In the genomic region with DNA sequence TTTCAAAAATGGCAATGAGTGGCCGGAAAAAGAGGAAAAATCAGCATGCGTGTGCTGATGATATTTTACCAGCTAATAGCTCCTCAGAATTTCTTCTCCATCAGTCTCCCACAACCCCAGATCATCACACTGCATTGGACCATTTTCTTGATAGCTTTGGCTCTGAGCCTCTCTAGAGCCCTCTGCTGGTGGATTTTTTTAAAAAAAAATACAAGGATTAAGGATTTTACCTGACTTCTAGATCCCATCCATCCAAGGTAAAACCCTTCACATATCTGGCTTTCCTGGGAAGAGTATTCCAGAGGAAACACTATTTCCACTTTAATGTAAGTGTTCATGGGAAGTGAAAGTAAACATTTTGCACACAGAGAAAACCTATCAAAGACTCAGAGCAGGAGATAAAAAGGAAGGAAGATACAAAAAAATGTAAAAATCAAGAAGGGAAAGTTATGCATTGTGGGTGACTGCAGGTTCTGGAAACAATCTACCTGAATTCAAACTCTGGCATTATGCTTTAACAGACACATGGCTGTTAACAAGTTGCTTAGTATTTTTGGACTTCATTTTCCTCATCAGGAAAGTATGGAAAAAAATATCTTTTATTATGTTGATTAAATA, we compare ENCODE assay signal across 7 cellular contexts.
DNase-seq lines count a peak whose midpoint lies in the region; TF ChIP-seq lines count a peak whose summit lies in the region.

No MANE protein-coding gene starts in this region.

- no peak for TF ChIP-seq POLR2A in vagina (IDR thresholded peaks at IDR 0.05)

- no peaks in the 10 kb centered on the region for H3K4me1 ChIP-seq in vagina

- TF ChIP-seq CTCF in GM12865 (IDR thresholded peaks at IDR 0.05; ENCODE audit: insufficient read depth, low read depth, low read length, missing control alignments) (peak; percentile 53), LNCaP clone FGC (IDR thresholded peaks at IDR 0.05; ENCODE audit: control insufficient read depth, extremely low read depth, insufficient read depth) (peak; percentile 38), chondrocyte (IDR thresholded peaks at IDR 0.05) (peak; percentile 81), vagina (IDR thresholded peaks at IDR 0.05) (no peak)

- no peaks in the 10 kb centered on the region for H3K36me3 Mint-ChIP-seq in chondrocyte (ENCODE audit: low read depth)

- DNase-seq in GM12865 (ENCODE audit: low read depth) = peak; percentile 24
- DNase-seq in LNCaP clone FGC (ENCODE audit: low read depth) = no peak
- DNase-seq in chondrocyte (ENCODE audit: low spot score) = no peak
- peak; percentile 36 for DNase-seq in pons (ENCODE audit: low spot score)
- DNase-seq in cerebellar nuclear complex (lab: John Stamatoyannopoulos, UW) = no peak
- DNase-seq in NCI-H1694 treated with DMSO at 0.1 percent for 48 hours (lab: John Stamatoyannopoulos, UW) = no peak
- DNase-seq in vagina (ENCODE audit: extremely low spot score in 2 of 2) = no peak

- no peaks in the 10 kb centered on the region for H3K27me3 ChIP-seq in vagina

- H3K9me3 Mint-ChIP-seq in chondrocyte (ENCODE audit: low read depth) = no peaks in the 10 kb centered on the region

- intact Hi-C loops in vagina (cut with DNase I) = no loop called here

- no peak overlapping the region for H3K27ac ChIP-seq in vagina

- no peaks in the 10 kb centered on the region for H3K9me3 ChIP-seq in vagina

- no peak overlapping the region for H3K27ac Mint-ChIP-seq in chondrocyte (ENCODE audit: unreplicated experiment)

- H3K36me3 ChIP-seq in vagina = no peaks in the 10 kb centered on the region

- H3K4me1 Mint-ChIP-seq in chondrocyte (ENCODE audit: low read depth) = no peaks in the 10 kb centered on the region

- no peak overlapping the region for H3K4me3 Mint-ChIP-seq in chondrocyte (ENCODE audit: unreplicated experiment)

- H3K27me3 Mint-ChIP-seq in chondrocyte (ENCODE audit: low read depth) = peaks cover 7% of the 10 kb centered on the region

- H3K4me3 ChIP-seq in GM12865 (ENCODE audit: low read depth, low read length) = no peak overlapping the region
- H3K4me3 ChIP-seq in LNCaP clone FGC (ENCODE audit: low read depth, low read length) = no peak overlapping the region
- H3K4me3 ChIP-seq in vagina = no peak overlapping the region

Comparison
In these comparisons a context has a peak if more than half of its experiments do, and no peak if none do; other contexts are left out.
1. DNase-seq: peak in GM12865 (single experiment) and pons (single experiment); none in LNCaP clone FGC (single experiment), chondrocyte (single experiment), cerebellar nuclear complex (0 of 2), NCI-H1694 treated with DMSO at 0.1 percent for 48 hours (single experiment) and vagina (0 of 2).
2. CTCF ChIP-seq: peak in GM12865 (single experiment), LNCaP clone FGC (single experiment) and chondrocyte (single experiment); none in vagina (0 of 3).